Comparison of ENCODE assay signal across 9 cellular contexts in the genomic region with DNA sequence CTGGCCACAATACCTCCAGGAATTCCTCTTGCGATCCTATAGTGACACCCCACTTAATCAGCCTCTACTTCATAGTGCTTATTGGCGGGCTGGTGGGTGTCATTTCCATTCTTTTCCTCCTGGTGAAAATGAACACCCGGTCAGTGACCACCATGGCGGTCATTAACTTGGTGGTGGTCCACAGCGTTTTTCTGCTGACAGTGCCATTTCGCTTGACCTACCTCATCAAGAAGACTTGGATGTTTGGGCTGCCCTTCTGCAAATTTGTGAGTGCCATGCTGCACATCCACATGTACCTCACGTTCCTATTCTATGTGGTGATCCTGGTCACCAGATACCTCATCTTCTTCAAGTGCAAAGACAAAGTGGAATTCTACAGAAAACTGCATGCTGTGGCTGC. TPM values are rescaled to one million over a fixed set of nuclear protein-coding genes. Genes with fewer than 3 reads are reported as not detected.
"Had no signal": no experiment of that assay in that cellular context is flagged by ENCODE, and none has a peak within 500 bp of the region (broad histone marks: within the 10 kb centered on the region; RNA-seq: fewer than 3 reads in every experiment).

No MANE protein-coding gene starts in this region.

- ATAC-seq: GM23338 had no signal

- H3K9ac ChIP-seq: KMS-11 had no signal

- DNase-seq: H9, HCEC 1CT, KBM-7 had no signal

- H3K9me3 Mint-ChIP-seq: GM23338, H9 had no signal

- H2AFZ ChIP-seq: GM23338 had no signal

- H3K4me2 ChIP-seq: GM23338, KMS-11 had no signal

- H3K4me3 Mint-ChIP-seq: GM23338, H9 had no signal

- H3K27ac Mint-ChIP-seq: GM23338 had no signal

- H3K27ac ChIP-seq: KMS-11 had no signal

- H3K4me3 ChIP-seq: GM23338 had no signal

- FAIRE-seq: H1, H54, HTR-8/SVneo had no signal

RNA-seq across cellular contexts. Expression of gene GPR141, which starts 56.8 kb away (rescaled TPM):
- total RNA-seq: HT-29 had no signal
- polyA plus RNA-seq: GM23338 had no signal
